ENCODE assay signal across 17 cellular contexts in genomic region chr1:9376430-9376829, GRCh38.
DNase-seq lines count a peak whose midpoint lies in the region; ATAC-seq and TF ChIP-seq lines count a peak whose summit lies in the region.
"Had no signal": no experiment of that assay in that cellular context is flagged by ENCODE, and none has a peak within 500 bp of the region (broad histone marks: within the 10 kb centered on the region; RNA-seq: fewer than 3 reads in every experiment).

No MANE protein-coding gene starts in this region.

- peak overlapping the region in 2 of 4 donors; percentile 4 to 36 for H3K27ac ChIP-seq in body of pancreas
- peak overlapping the region; percentile 75 to 81 for H3K27ac ChIP-seq in right atrium auricular region
- H3K27ac ChIP-seq in prostate gland, result peak overlapping the region; percentile 62 to 67
- peak overlapping the region; percentile 70 to 89 (median 75) for H3K27ac ChIP-seq in tibial nerve
- H3K27ac ChIP-seq: brain microvascular endothelial cell had no signal

- TF ChIP-seq EP300 in tibial nerve (IDR thresholded peaks at IDR 0.05), result no peak

- peak; percentile 15 for ATAC-seq in body of pancreas
- ATAC-seq: HCT116; natural killer cell treated with Interleukin-12 subunit alpha and Interleukin-12 subunit beta and Interleukin-15 and Interleukin-18, amount 100 ng/mL, for 72 hours had no signal

- H3K27me3 ChIP-seq in body of pancreas, result no peaks in the 10 kb centered on the region
- no peaks in the 10 kb centered on the region for H3K27me3 ChIP-seq in right atrium auricular region
- H3K27me3 ChIP-seq in prostate gland (replicated peaks; ENCODE audit: insufficient read depth), result no peaks in the 10 kb centered on the region
- no peaks in the 10 kb centered on the region for H3K27me3 ChIP-seq in tibial nerve
- H3K27me3 ChIP-seq: brain microvascular endothelial cell had no signal

- WGBS in body of pancreas, 2 donors, result 94 to 100% methylated on average over 1 to 5 of the region's 5 CpGs
- WGBS in prostate gland, result 70% methylated on average over 5 of the region's 5 CpGs
- 57 to 70% methylated on average over 5 of the region's 5 CpGs for WGBS in tibial nerve, 2 donors

- H3K36me3 ChIP-seq in body of pancreas (replicated peaks in 1 of 2; ENCODE audit: insufficient read depth in 1 of 2, low read depth in 2 of 2), result no peaks in the 10 kb centered on the region
- H3K36me3 ChIP-seq in right atrium auricular region, result no peaks in the 10 kb centered on the region
- no peaks in the 10 kb centered on the region for H3K36me3 ChIP-seq in prostate gland
- H3K36me3 ChIP-seq in tibial nerve, result no peaks in the 10 kb centered on the region
- H3K36me3 ChIP-seq: brain microvascular endothelial cell had no signal

- no peak overlapping the region for H3K4me3 ChIP-seq in body of pancreas
- no peak overlapping the region for H3K4me3 ChIP-seq in right atrium auricular region
- no peak overlapping the region for H3K4me3 ChIP-seq in prostate gland
- H3K4me3 ChIP-seq in tibial nerve, result no peak overlapping the region

- H3K4me1 ChIP-seq in body of pancreas, result no peaks in the 10 kb centered on the region
- H3K4me1 ChIP-seq in right atrium auricular region, result peaks cover 0 to 64% of the 10 kb centered on the region in 2 donors
- H3K4me1 ChIP-seq in prostate gland (replicated peaks), result no peaks in the 10 kb centered on the region
- peaks cover 0 to 51% (median 20%) of the 10 kb centered on the region in 4 donors for H3K4me1 ChIP-seq in tibial nerve

- H3K9me3 ChIP-seq in body of pancreas, result no peaks in the 10 kb centered on the region
- H3K9me3 ChIP-seq in right atrium auricular region, result no peaks in the 10 kb centered on the region
- H3K9me3 ChIP-seq in prostate gland, result no peaks in the 10 kb centered on the region
- H3K9me3 ChIP-seq in tibial nerve, result no peaks in the 10 kb centered on the region

- TF ChIP-seq CTCF in body of pancreas (IDR thresholded peaks at IDR 0.05), result no peak
- TF ChIP-seq CTCF in right atrium auricular region (IDR thresholded peaks at IDR 0.05), result no peak
- TF ChIP-seq CTCF in prostate gland (IDR thresholded peaks at IDR 0.05), result no peak
- TF ChIP-seq CTCF in tibial nerve (IDR thresholded peaks at IDR 0.05), result no peak

- no peak for DNase-seq in body of pancreas
- no peak for DNase-seq in right atrium auricular region (ENCODE audit: low spot score)
- DNase-seq in prostate gland (ENCODE audit: low spot score), result no peak
- DNase-seq in tibial nerve (ENCODE audit: low spot score in 2 of 2), result no peak
- DNase-seq in activated gamma-delta T cell treated with Interleukin-2 at 50 U/mL for 16 hours, result no peak
- no peak for DNase-seq in activated CD4-positive, alpha-beta T cell treated with anti-CD3 and anti-CD28 coated beads for 4 hours
- no peak for DNase-seq in activated CD4-positive, alpha-beta T cell treated with anti-CD3 and anti-CD28 coated beads for 48 hours
- no peak for DNase-seq in DMS 273 treated with DMSO at 0.1 percent for 48 hours (lab: John Stamatoyannopoulos, UW)
- DNase-seq: activated CD4-positive, alpha-beta memory T cell treated with anti-CD3 and anti-CD28 coated beads for 36 hours; brain microvascular endothelial cell; DMS79; glutamatergic neuron; NCI-H2029 treated with DMSO at 0.1 percent for 48 hours; SHP77; stimulated activated CD4-positive, alpha-beta T cell treated with anti-CD3 and anti-CD28 coated beads, Interleukin-12 subunit alpha, Interleukin-12 subunit beta, amount 100 ng/mL, for 4 hours had no signal

- no peak for TF ChIP-seq POLR2A in body of pancreas (IDR thresholded peaks at IDR 0.05)
- TF ChIP-seq POLR2A in prostate gland (IDR thresholded peaks at IDR 0.05), result no peak
- TF ChIP-seq POLR2A in tibial nerve (IDR thresholded peaks at IDR 0.05), result no peak

- intact Hi-C loops in body of pancreas (cut with DNase I), result no loop called here
- intact Hi-C loops in prostate gland (cut with DNase I), result loop anchor here (5.0 kb wide), 1 partner anchor 51 kb away; no protein-coding TSS in a partner anchor
